8 cellular contexts compared by ENCODE assay signal in genomic region chr6:43951063-43951755, GRCh38.
DNase-seq lines count a peak whose midpoint lies in the region; ATAC-seq and TF ChIP-seq lines count a peak whose summit lies in the region.

No MANE protein-coding gene starts in this region.

- H3K4me3 ChIP-seq in A673 (ENCODE audit: low read depth, low read length, poor library complexity, severe bottlenecking) (no peak overlapping the region), GM12875 (ENCODE audit: low read depth, low read length) (no peak overlapping the region), RWPE2 (ENCODE audit: severe bottlenecking) (no peak overlapping the region), trophoblast cell (ENCODE audit: low read depth, low read length) (no peak overlapping the region)

- H3K9ac ChIP-seq in trophoblast cell (ENCODE audit: low read length), result no peak overlapping the region

- CTCF ChIA-PET in A673 (lab: Charles Lee), result no interaction called here

- H4K91ac ChIP-seq in trophoblast cell (ENCODE audit: low read depth, low read length), result no peak overlapping the region

- H4K12ac ChIP-seq in trophoblast cell (ENCODE audit: low read depth, low read length), result no peak overlapping the region

- no peak overlapping the region for H3K14ac ChIP-seq in trophoblast cell (ENCODE audit: low read length)

- H2BK5ac ChIP-seq in trophoblast cell (ENCODE audit: low read depth, low read length, poor library complexity), result no peak overlapping the region

- H3K79me2 ChIP-seq in trophoblast cell (ENCODE audit: control insufficient read depth, insufficient read depth, low read length, poor library complexity), result no peaks in the 10 kb centered on the region

- no peak overlapping the region for H2AK5ac ChIP-seq in trophoblast cell (ENCODE audit: low read length)

- H3K9me3 ChIP-seq in A673 (ENCODE audit: low read depth, low read length, poor library complexity, severe bottlenecking) (peaks cover 2% of the 10 kb centered on the region), RWPE2 (ENCODE audit: severe bottlenecking) (no peaks in the 10 kb centered on the region), trophoblast cell (ENCODE audit: insufficient read depth, low read depth, low read length) (peaks cover 4% of the 10 kb centered on the region)

- H2BK12ac ChIP-seq in trophoblast cell (ENCODE audit: low read length), result no peak overlapping the region

- H3K27me3 ChIP-seq in A673 (replicated peaks; ENCODE audit: insufficient read depth, low read depth, low read length, poor library complexity), result no peaks in the 10 kb centered on the region
- H3K27me3 ChIP-seq in RWPE2 (ENCODE audit: insufficient read depth, poor library complexity, severe bottlenecking), result no peaks in the 10 kb centered on the region
- no peaks in the 10 kb centered on the region for H3K27me3 ChIP-seq in trophoblast cell (ENCODE audit: insufficient read depth, low read length)

- H3K27ac ChIP-seq in A673 (ENCODE audit: low read depth, low read length, poor library complexity, severe bottlenecking) (no peak overlapping the region), RWPE2 (ENCODE audit: poor library complexity, severe bottlenecking) (no peak overlapping the region), trophoblast cell (ENCODE audit: low read depth, low read length) (no peak overlapping the region)

- BruUV-seq in A673 (replicated peaks; lab: Mats Ljungman, UMichigan), result no TSS peak

- no CpG with 5 or more reads among the region's 5 CpGs for WGBS in trophoblast cell (ENCODE audit: extremely low coverage, insufficient coverage, insufficient read length)

- no peak overlapping the region for H4K8ac ChIP-seq in trophoblast cell (ENCODE audit: low read depth, low read length)

- POLR2A ChIA-PET in A673 (lab: Charles Lee; ENCODE audit: low non-redundant PET), result no interaction called here

- no peak overlapping the region for H3K4me2 ChIP-seq in trophoblast cell (ENCODE audit: low read length)

- H2AFZ ChIP-seq in trophoblast cell (ENCODE audit: insufficient read depth, low read length, poor library complexity), result no peak overlapping the region

- H3K79me1 ChIP-seq in trophoblast cell (ENCODE audit: low read length), result no peaks in the 10 kb centered on the region

- intact Hi-C loops in A673 (cut with micrococcal nuclease; ENCODE audit: unreplicated experiment), result no loop called here

- peak; percentile 61; the same call in 2 of the 3 replicates for ATAC-seq in RWPE2 (ENCODE audit: low read depth)
- no peak for ATAC-seq in GM21576 (IDR thresholded peaks at IDR 0.05; ENCODE audit: unreplicated experiment)

- no peak overlapping the region for H3K18ac ChIP-seq in trophoblast cell (ENCODE audit: low read length)

- H3K36me3 ChIP-seq in A673 (ENCODE audit: insufficient read depth, low read length, poor library complexity, severe bottlenecking) (no peaks in the 10 kb centered on the region), RWPE2 (ENCODE audit: low read depth) (no peaks in the 10 kb centered on the region), trophoblast cell (ENCODE audit: control insufficient read depth in 1 of 2, insufficient read depth in 2 of 2, low read length in 2 of 2) (no peaks in the 10 kb centered on the region)

- no peak for DNase-seq in A673 (ENCODE audit: low spot score)
- DNase-seq in RWPE2 (ENCODE audit: low spot score), result no peak
- peak; percentile 24 for DNase-seq in fibroblast of the conjunctiva (ENCODE audit: low read depth)
- DNase-seq in trophoblast cell, result peak; percentile 53 to 56
- no peak for DNase-seq in NCI-H128 (lab: John Stamatoyannopoulos, UW; ENCODE audit: unreplicated experiment)
- no peak for DNase-seq in Ammon's horn (ENCODE audit: low spot score)

- TF ChIP-seq CTCF in A673 (conservative IDR thresholded peaks at IDR 0.05; ENCODE audit: low read depth, low read length) (peak; percentile 31; the same call in 1 of the 2 replicates), GM12875 (IDR thresholded peaks at IDR 0.05; ENCODE audit: borderline replicate concordance, insufficient read depth, low read depth, low read length) (peak; percentile 45; the same call in 1 of the 2 replicates), RWPE2 (IDR thresholded peaks at IDR 0.05; ENCODE audit: poor library complexity, severe bottlenecking) (no peak)

- no peak overlapping the region for H3K4ac ChIP-seq in trophoblast cell (ENCODE audit: low read depth, low read length)

- no peaks in the 10 kb centered on the region for H3K4me1 ChIP-seq in A673 (ENCODE audit: insufficient read depth, low read length, poor library complexity, severe bottlenecking)
- H3K4me1 ChIP-seq in RWPE2 (ENCODE audit: insufficient read depth, poor library complexity, severe bottlenecking), result no peaks in the 10 kb centered on the region
- peaks cover 3 to 5% of the 10 kb centered on the region in 2 experiments for H3K4me1 ChIP-seq in trophoblast cell (ENCODE audit: control insufficient read depth in 1 of 2, insufficient read depth in 2 of 2, low read length in 2 of 2)

- no peak overlapping the region for H2BK120ac ChIP-seq in trophoblast cell (ENCODE audit: insufficient read depth, low read length, poor library complexity)

- H3K23ac ChIP-seq in trophoblast cell (ENCODE audit: low read length), result no peak overlapping the region

Comparison
In these comparisons a context has a peak if more than half of its experiments do, and no peak if none do; other contexts are left out.
1. DNase-seq: peak in fibroblast of the conjunctiva (single experiment) and trophoblast cell (2 of 2); none in A673 (single experiment), RWPE2 (single experiment), NCI-H128 (single experiment) and Ammon's horn (single experiment).